ENCODE assay signal across 25 cellular contexts in genomic region chr2:193561054-193561453, GRCh38.
A peak's percentile ranks its signal among the peaks of the same experiment; 100 is the strongest.
DNase-seq lines count a peak whose midpoint lies in the region; ATAC-seq and TF ChIP-seq lines count a peak whose summit lies in the region.
"Had no signal": no experiment of that assay in that cellular context is flagged by ENCODE, and none has a peak within 500 bp of the region (broad histone marks: within the 10 kb centered on the region; RNA-seq: fewer than 3 reads in every experiment).

No MANE protein-coding gene starts in this region.

- DNase-seq in NCI-H226, result peak; percentile 11
- peak; percentile 7 to 47 for DNase-seq in foreskin fibroblast
- no peak for DNase-seq in COR-L47 (lab: John Stamatoyannopoulos, UW)
- DNase-seq in upper lobe of left lung, result no peak
- DNase-seq in NCI-H510A (lab: John Stamatoyannopoulos, UW), result no peak
- DNase-seq in lower lobe of right lung, result no peak
- DNase-seq: activated CD4-positive, alpha-beta T cell treated with anti-CD3 and anti-CD28 coated beads, Interleukin-2, amount 50 U/mL, for 1 hour; activated CD8-positive, alpha-beta memory T cell treated with anti-CD3 and anti-CD28 coated beads, Interleukin-2, amount 50 U/mL, for 48 hours; activated effector memory CD4-positive, alpha-beta T cell treated with anti-CD3 and anti-CD28 coated beads, Interleukin-2, amount 50 U/mL, for 16 hours; dorsolateral prefrontal cortex; erythroblast; HFFc6; left colon; midbrain; NCI-H1092; NCI-H2029 treated with DMSO at 0.1 percent for 48 hours; NCI-H524; nephron progenitor cell; posterior cingulate gyrus; SHP77; stimulated activated naive B cell treated with anti-CD40 and anti-IgM and Interleukin-4, amounts not matched to agents 10 μg/mL and 1 μg/mL and 100 μg/mL, for 72 hours; T-helper 1 cell had no signal

- H3K27ac ChIP-seq in upper lobe of left lung, result no peak overlapping the region
- H3K27ac ChIP-seq in lower lobe of right lung, result no peak overlapping the region
- H3K27ac ChIP-seq: dorsolateral prefrontal cortex, tibial nerve had no signal

- H3K27me3 ChIP-seq in upper lobe of left lung, result no peaks in the 10 kb centered on the region
- no peaks in the 10 kb centered on the region for H3K27me3 ChIP-seq in lower lobe of right lung (ENCODE audit: low read depth)
- H3K27me3 ChIP-seq: tibial nerve had no signal

- intact Hi-C loops in lower lobe of right lung (cut with DNase I), result no loop called here

- peak; percentile 66 for ATAC-seq in GM18907 (IDR thresholded peaks at IDR 0.05; ENCODE audit: unreplicated experiment)
- ATAC-seq in HG02852 (IDR thresholded peaks at IDR 0.05; ENCODE audit: unreplicated experiment), result peak; percentile 59
- ATAC-seq in upper lobe of left lung (ENCODE audit: low FRiP score in 2 of 2), result no peak
- no peak for ATAC-seq in lower lobe of right lung
- ATAC-seq: left colon; stimulated activated naive B cell treated with anti-CD40 and anti-IgM and Interleukin-4, amounts not matched to agents 10 μg/mL and 1 μg/mL and 100 μg/mL, for 72 hours had no signal

- H3K4me1 ChIP-seq in upper lobe of left lung (no peaks in the 10 kb centered on the region), lower lobe of right lung (no peaks in the 10 kb centered on the region)
- H3K4me1 ChIP-seq: tibial nerve had no signal

- H3K36me3 ChIP-seq in upper lobe of left lung (no peaks in the 10 kb centered on the region), lower lobe of right lung (no peaks in the 10 kb centered on the region)
- H3K36me3 ChIP-seq: tibial nerve had no signal

- TF ChIP-seq EP300 in upper lobe of left lung (IDR thresholded peaks at IDR 0.05), result no peak

- no peak for TF ChIP-seq CTCF in foreskin fibroblast (IDR thresholded peaks at IDR 0.05; ENCODE audit: low read depth, low read length)
- TF ChIP-seq CTCF in upper lobe of left lung (IDR thresholded peaks at IDR 0.05), result no peak
- no peak for TF ChIP-seq CTCF in lower lobe of right lung (IDR thresholded peaks at IDR 0.05)

- WGBS in upper lobe of left lung, 2 donors, result 56 to 78% methylated on average over 3 of the region's 3 CpGs

- H3K4me3 ChIP-seq in foreskin fibroblast (ENCODE audit: low read depth in 1 of 2, low read length in 2 of 2) (no peak overlapping the region), upper lobe of left lung (no peak overlapping the region), lower lobe of right lung (no peak overlapping the region)
- H3K4me3 ChIP-seq: dorsolateral prefrontal cortex, tibial nerve had no signal

- no peak for TF ChIP-seq POLR2A in upper lobe of left lung (IDR thresholded peaks at IDR 0.05)

- H3K9me3 ChIP-seq in upper lobe of left lung (no peaks in the 10 kb centered on the region), lower lobe of right lung (no peaks in the 10 kb centered on the region)
- H3K9me3 ChIP-seq: tibial nerve had no signal

Comparison
In these comparisons a context has a peak if more than half of its experiments do, and no peak if none do; other contexts are left out.
1. ATAC-seq: peak in GM18907 (single experiment) and HG02852 (single experiment); none in upper lobe of left lung (0 of 2) and lower lobe of right lung (0 of 2).
2. DNase-seq: peak in NCI-H226 (single experiment) and foreskin fibroblast (2 of 2); none in COR-L47 (single experiment), upper lobe of left lung (0 of 2), NCI-H510A (single experiment) and lower lobe of right lung (single experiment).